19 cellular contexts compared by ENCODE assay signal in genomic region chr11:133842053-133842452, GRCh38. TPM values are rescaled to one million over a fixed set of nuclear protein-coding genes. Genes with fewer than 3 reads are reported as not detected.
"Had no signal": no experiment of that assay in that cellular context is flagged by ENCODE, and none has a peak within 500 bp of the region (broad histone marks: within the 10 kb centered on the region; RNA-seq: fewer than 3 reads in every experiment).

No MANE protein-coding gene starts in this region.

- H3K36me3 Mint-ChIP-seq: activated naive CD8-positive, alpha-beta T cell treated with anti-CD3 and anti-CD28 coated beads for 36 hours; mesothelial cell of epicardium; neural progenitor cell had no signal

- H3K4me3 Mint-ChIP-seq: activated B cell treated with CpG ODN at 0.5 μM for 24 hours; activated CD4-positive, alpha-beta T cell treated with anti-CD3 and anti-CD28 coated beads, Interleukin-2, amount 10 ng/mL, durations not matched to agents 7 days and 5 days; activated naive CD8-positive, alpha-beta T cell treated with anti-CD3 and anti-CD28 coated beads for 36 hours; mesothelial cell of epicardium; neural progenitor cell had no signal

- ATAC-seq: esophagus mucosa, left lobe of liver had no signal

- DNase-seq: activated B cell treated with CpG ODN at 0.5 μM for 24 hours; activated CD4-positive, alpha-beta T cell treated with anti-CD3 and anti-CD28 coated beads, Interleukin-2, amount 10 ng/mL, durations not matched to agents 7 days and 5 days; activated gamma-delta T cell treated with Interleukin-2 at 50 U/mL for 16 hours; activated naive CD8-positive, alpha-beta T cell treated with anti-CD3 and anti-CD28 coated beads for 36 hours; activated T-cell treated with anti-CD3 and anti-CD28 coated beads, Interleukin-2, amount 50 U/mL, for 1 hour; anterior cingulate cortex; right cardiac atrium; small intestine; substantia nigra; T-helper 2 cell; transverse colon had no signal

- H3K27ac Mint-ChIP-seq: activated B cell treated with CpG ODN at 0.5 μM for 24 hours; activated CD4-positive, alpha-beta T cell treated with anti-CD3 and anti-CD28 coated beads, Interleukin-2, amount 10 ng/mL, durations not matched to agents 7 days and 5 days; activated naive CD8-positive, alpha-beta T cell treated with anti-CD3 and anti-CD28 coated beads for 36 hours; mesothelial cell of epicardium; neural progenitor cell had no signal

- H3K4me1 Mint-ChIP-seq: activated B cell treated with CpG ODN at 0.5 μM for 24 hours; activated CD4-positive, alpha-beta T cell treated with anti-CD3 and anti-CD28 coated beads, Interleukin-2, amount 10 ng/mL, durations not matched to agents 7 days and 5 days; activated naive CD8-positive, alpha-beta T cell treated with anti-CD3 and anti-CD28 coated beads for 36 hours; neural progenitor cell had no signal

- H3K9me3 Mint-ChIP-seq: activated CD4-positive, alpha-beta T cell treated with anti-CD3 and anti-CD28 coated beads, Interleukin-2, amount 10 ng/mL, durations not matched to agents 7 days and 5 days; neural progenitor cell had no signal

RNA-seq across cellular contexts. Expression of gene SPATA19, which starts 3.3 kb away (rescaled TPM):
- total RNA-seq: activated B cell treated with CpG ODN at 0.5 μM for 24 hours; activated CD4-positive, alpha-beta T cell treated with anti-CD3 and anti-CD28 coated beads, Interleukin-2, amount 10 ng/mL, durations not matched to agents 7 days and 5 days; activated naive CD8-positive, alpha-beta T cell treated with anti-CD3 and anti-CD28 coated beads for 36 hours; cerebellum; dermis microvascular lymphatic vessel endothelial cell; esophagus mucosa; fibroblast of villous mesenchyme; left lobe of liver; mesothelial cell of epicardium; myocyte; right cardiac atrium; transverse colon had no signal
